10 cellular contexts compared by ENCODE assay signal in the genomic region with DNA sequence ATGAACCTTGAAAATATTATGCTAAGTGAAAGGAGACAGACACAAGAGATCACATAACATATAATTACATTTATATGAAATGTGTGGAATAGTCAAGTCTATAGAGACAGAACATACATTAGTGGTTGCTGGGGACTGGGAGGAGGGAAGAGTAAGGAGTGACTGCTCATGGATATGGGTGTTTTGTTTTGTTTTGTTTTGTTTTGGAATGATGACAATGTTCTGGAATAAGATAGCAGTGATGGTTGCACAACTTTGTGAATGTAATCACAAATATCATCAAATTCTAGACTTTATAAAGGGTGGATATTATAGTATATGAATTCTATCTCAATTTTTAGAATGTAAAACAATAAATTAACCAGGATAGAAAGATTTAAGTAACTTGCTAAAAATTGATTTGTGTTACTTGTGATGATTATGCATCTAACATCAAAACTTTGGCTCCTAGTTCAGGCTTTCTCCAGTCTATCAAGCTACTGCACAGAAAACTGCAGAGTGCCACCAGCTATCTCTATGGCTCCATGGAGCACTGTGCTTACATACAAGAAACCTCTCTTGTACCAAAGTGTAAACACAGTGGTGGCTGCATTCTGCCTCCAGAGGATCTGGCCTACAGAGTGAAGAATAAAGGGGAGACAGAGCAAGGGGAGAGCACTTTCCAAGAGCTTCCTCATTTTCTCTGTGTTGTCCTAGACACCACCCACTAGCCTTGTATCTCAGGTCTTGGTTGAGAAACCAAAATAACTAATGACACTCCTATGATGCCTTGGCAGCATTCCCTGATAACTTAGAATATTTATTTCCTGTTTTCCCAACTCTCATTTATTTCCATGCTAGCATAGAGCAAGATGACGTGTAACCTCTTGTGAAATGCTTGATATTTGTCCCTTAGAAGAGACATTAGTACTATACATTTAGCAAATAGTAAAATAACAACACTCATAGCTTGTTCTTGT. TPM values are rescaled to one million over a fixed set of nuclear protein-coding genes. Genes with fewer than 3 reads are reported as not detected.
DNase-seq lines count a peak whose midpoint lies in the region; ATAC-seq and TF ChIP-seq lines count a peak whose summit lies in the region.
"Had no signal": no experiment of that assay in that cellular context is flagged by ENCODE, and none has a peak within 500 bp of the region (broad histone marks: within the 10 kb centered on the region; RNA-seq: fewer than 3 reads in every experiment).

No MANE protein-coding gene starts in this region.

- no peaks in the 10 kb centered on the region for H3K9me3 ChIP-seq in mesenchymal stem cell (ENCODE audit: control insufficient read depth, low read length)

- H2BK5ac ChIP-seq in mesenchymal stem cell (ENCODE audit: low read depth, low read length, poor library complexity, severe bottlenecking) = no peak overlapping the region

- peak overlapping the region; percentile 9 for H3K27ac ChIP-seq in mesenchymal stem cell (ENCODE audit: low read length, poor library complexity, severe bottlenecking)

- H3K4ac ChIP-seq in mesenchymal stem cell (ENCODE audit: low read depth in 1 of 2, low read length in 2 of 2) = no peak overlapping the region

- H3K4me3 ChIP-seq in epithelial cell of esophagus (ENCODE audit: low read length) (no peak overlapping the region), mesenchymal stem cell (ENCODE audit: insufficient read depth in 1 of 2, low read depth in 1 of 2, low read length in 2 of 2) (no peak overlapping the region)

- H4K91ac ChIP-seq in mesenchymal stem cell (ENCODE audit: low read length) = no peak overlapping the region

- H2AK5ac ChIP-seq in mesenchymal stem cell (ENCODE audit: low read length, severe bottlenecking) = peak overlapping the region; percentile 8

- H3K23ac ChIP-seq in mesenchymal stem cell (ENCODE audit: low read length in 2 of 2) = no peak overlapping the region

- H2AFZ ChIP-seq in mesenchymal stem cell (ENCODE audit: low read depth, low read length) = no peak overlapping the region

- DNase-seq in NCI-H226 (peak; percentile 89), epithelial cell of esophagus (ENCODE audit: low read depth) (peak; percentile 95), mesenchymal stem cell (peak; percentile 88), type B pancreatic cell (ENCODE audit: extremely low spot score, unreplicated experiment) (no peak), erythroblast (lab: John Stamatoyannopoulos, UW) (no peak), T-helper 1 cell (no peak), NCI-H748 (lab: John Stamatoyannopoulos, UW; ENCODE audit: unreplicated experiment) (no peak)
- DNase-seq: islet precursor cell had no signal

- H4K8ac ChIP-seq in mesenchymal stem cell (ENCODE audit: low read length) = no peak overlapping the region

- H3K4me1 Mint-ChIP-seq in type B pancreatic cell (ENCODE audit: unreplicated experiment) = peaks cover 17% of the 10 kb centered on the region

- H3K9ac ChIP-seq in mesenchymal stem cell (ENCODE audit: low read length) = peak overlapping the region; percentile 86

- no peaks in the 10 kb centered on the region for H3K36me3 Mint-ChIP-seq in type B pancreatic cell

- H3K36me3 ChIP-seq in mesenchymal stem cell (ENCODE audit: control insufficient read depth in 1 of 2, insufficient read depth in 2 of 2, low read depth in 1 of 2, low read length in 2 of 2) = no peaks in the 10 kb centered on the region

- TF ChIP-seq CTCF in epithelial cell of esophagus (IDR thresholded peaks at IDR 0.05; ENCODE audit: insufficient read depth, low read depth, low read length, missing control alignments) = no peak
- TF ChIP-seq CTCF in type B pancreatic cell (conservative IDR thresholded peaks at IDR 0.05) = no peak

- H2BK120ac ChIP-seq in mesenchymal stem cell (ENCODE audit: low read depth, low read length) = no peak overlapping the region

- H3K9me3 Mint-ChIP-seq in type B pancreatic cell = peaks cover 4% of the 10 kb centered on the region
- H3K9me3 Mint-ChIP-seq: activated T-helper 2 cell treated with anti-CD3 and anti-CD28 coated beads, Interferon-gamma antibody, Interleukin-2, Interleukin-4, amounts not matched to agents 10 μg/mL and 5 μg/mL and 100 μg/mL, durations not matched to agents 14 hours and 24 hours and 36 hours had no signal

- peak overlapping the region in 1 of 2 experiments; percentile 44 for H3K18ac ChIP-seq in mesenchymal stem cell (ENCODE audit: low read depth in 1 of 2, low read length in 2 of 2)

- peak overlapping the region; percentile 19 for H3K27ac Mint-ChIP-seq in type B pancreatic cell
- H3K27ac Mint-ChIP-seq: activated T-helper 2 cell treated with anti-CD3 and anti-CD28 coated beads, Interferon-gamma antibody, Interleukin-2, Interleukin-4, amounts not matched to agents 10 μg/mL and 5 μg/mL and 100 μg/mL, durations not matched to agents 14 hours and 24 hours and 36 hours had no signal

- no peaks in the 10 kb centered on the region for H3K79me1 ChIP-seq in mesenchymal stem cell (replicated peaks; ENCODE audit: low read length, poor library complexity, severe bottlenecking)

- no peak for TF ChIP-seq POLR2A in erythroblast (IDR thresholded peaks at IDR 0.05; ENCODE audit: low read length)

- H3K4me3 Mint-ChIP-seq in type B pancreatic cell = no peak overlapping the region

- H3K27me3 ChIP-seq in mesenchymal stem cell (ENCODE audit: control insufficient read depth in 1 of 2, insufficient read depth in 1 of 2, low read length in 2 of 2) = no peaks in the 10 kb centered on the region

- no peak overlapping the region for H3K14ac ChIP-seq in mesenchymal stem cell (ENCODE audit: low read length in 2 of 2)

- no peaks in the 10 kb centered on the region for H3K27me3 Mint-ChIP-seq in type B pancreatic cell

- ATAC-seq in HG03097 (IDR thresholded peaks at IDR 0.05; ENCODE audit: low FRiP score, unreplicated experiment) = no peak

- no CpG with 5 or more reads among the region's 1 CpG for WGBS in mesenchymal stem cell

- H2BK12ac ChIP-seq in mesenchymal stem cell (ENCODE audit: low read length in 2 of 2) = peak overlapping the region in 1 of 2 experiments; percentile 59

- no peak overlapping the region for H3K4me2 ChIP-seq in mesenchymal stem cell (ENCODE audit: low read length, poor library complexity, severe bottlenecking)

- no peak overlapping the region for H2BK15ac ChIP-seq in mesenchymal stem cell (ENCODE audit: low read depth, poor library complexity, severe bottlenecking)

- H3K4me1 ChIP-seq in mesenchymal stem cell (ENCODE audit: control insufficient read depth, insufficient read depth, low read depth, low read length) = no peaks in the 10 kb centered on the region

RNA-seq across cellular contexts. Expression of gene PHLDB2, which starts 57.1 kb away (rescaled TPM):
- 17.0 TPM for polyA plus RNA-seq in mesenchymal stem cell (2013, experiment 1 of 2)
- 17.5 TPM for polyA plus RNA-seq in mesenchymal stem cell (2013, experiment 2 of 2)
- total RNA-seq in type B pancreatic cell (ENCODE audit: low replicate concordance) = 33.2 and 43.5 TPM in 2 replicates

Comparison
In these comparisons a context has a peak if more than half of its experiments do, and no peak if none do; other contexts are left out.
1. DNase-seq: peak in NCI-H226 (single experiment), epithelial cell of esophagus (single experiment) and mesenchymal stem cell (single experiment); none in type B pancreatic cell (single experiment), erythroblast (0 of 2), T-helper 1 cell (0 of 5) and NCI-H748 (single experiment).